ENCODE assay signal across 1 cellular context in the genomic region with DNA sequence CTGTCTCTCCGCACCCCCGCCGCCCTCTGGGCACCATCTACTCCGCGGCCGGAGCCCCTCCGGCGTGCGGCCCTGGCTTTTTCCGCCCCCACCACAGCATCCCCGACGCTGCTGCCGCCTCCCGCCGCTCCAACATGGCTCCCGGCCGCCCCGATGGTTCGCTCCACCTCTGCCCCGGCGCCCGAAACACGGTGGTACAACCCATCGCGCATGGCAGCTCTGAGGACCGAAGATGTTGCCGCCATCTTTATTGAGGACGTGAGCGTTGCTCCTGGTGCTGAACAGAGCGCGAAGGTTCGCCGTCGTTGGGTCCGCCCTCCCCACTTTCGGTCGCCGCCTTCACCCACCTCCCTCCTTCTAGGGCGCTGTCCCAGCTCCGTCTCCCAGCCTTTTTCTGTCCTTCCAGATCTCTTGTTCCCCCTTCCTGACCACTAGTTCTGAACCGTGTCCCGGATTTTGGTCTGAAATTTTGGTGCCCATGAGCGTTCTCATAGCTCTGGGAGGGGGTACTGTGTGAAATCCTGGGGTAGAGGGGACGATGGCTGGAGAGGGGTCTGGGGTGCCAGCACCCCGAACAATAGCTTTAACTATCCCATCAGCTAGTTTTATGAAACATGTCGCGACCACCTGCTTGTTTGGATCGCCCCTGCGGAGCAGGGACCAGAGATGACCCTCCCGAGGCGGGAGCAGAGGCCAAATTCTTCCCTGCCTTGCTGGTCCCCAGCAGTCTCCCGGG.
TF ChIP-seq lines count a peak whose summit lies in the region.

Gene CELSR3 (minus strand): TSS at position 134 of the 736 bp plus-strand sequence. CDS start 252 bp downstream, outside the sequence.

TF ChIP-seq in HEK293, 187 proteins besides CTCF, POLR2A, EP300 and RAD21 (continued from another document):
- no peak for TF ChIP-seq ZNF274 (IDR thresholded peaks at IDR 0.05; ENCODE audit: low read length)
- TF ChIP-seq ZNF274 (tag by site-specific recombination; IDR thresholded peaks at IDR 0.05; ENCODE audit: borderline replicate concordance), result no peak
- peak; percentile 48 for TF ChIP-seq ZEB2 (tag by site-specific recombination; IDR thresholded peaks at IDR 0.05)
TF ChIP-seq in HEK293: peak in this region for 25.
